Comparison of ENCODE assay signal across 23 cellular contexts in genomic region chr10:117464176-117464575, GRCh38.
"Had no signal": no experiment of that assay in that cellular context is flagged by ENCODE, and none has a peak within 500 bp of the region (broad histone marks: within the 10 kb centered on the region; RNA-seq: fewer than 3 reads in every experiment).

No MANE protein-coding gene starts in this region.

- H3K4me3 ChIP-seq: colonic mucosa, dorsolateral prefrontal cortex, left lung, sigmoid colon, smooth muscle cell, uterus had no signal

- H3K36me3 ChIP-seq: brain microvascular endothelial cell, colonic mucosa, left lung, sigmoid colon, uterus, WERI-Rb-1 had no signal

- DNase-seq: activated CD4-positive, alpha-beta T cell treated with anti-CD3 and anti-CD28 coated beads, Interleukin-2, amount 50 U/mL, for 1 hour; activated CD4-positive, CD25-positive, alpha-beta regulatory T cell treated with anti-CD3 and anti-CD28 coated beads, Interleukin-2, amount 50 U/mL, for 72 hours; activated CD8-positive, alpha-beta T cell treated with anti-CD3 and anti-CD28 coated beads, Interleukin-2, amount 10 ng/mL, durations not matched to agents 7 days and 5 days; activated gamma-delta T cell; aorta; brain microvascular endothelial cell; central memory CD4-positive, alpha-beta T cell; colonic mucosa; effector memory CD8-positive, alpha-beta T cell; kidney; left lung; naive thymus-derived CD4-positive, alpha-beta T cell; occipital lobe; retina; sigmoid colon; stimulated activated CD4-positive, alpha-beta T cell treated with anti-CD3 and anti-CD28 coated beads, Interleukin-15, amount 100 ng/mL, for 24 hours; trophoblast cell; uterus; WERI-Rb-1 had no signal

- ATAC-seq: activated CD8-positive, alpha-beta T cell treated with anti-CD3 and anti-CD28 coated beads, Interleukin-2, amount 10 ng/mL, durations not matched to agents 7 days and 5 days; effector memory CD8-positive, alpha-beta T cell; esophagus mucosa; left lung; naive thymus-derived CD4-positive, alpha-beta T cell; stimulated activated memory B cell treated with anti-CD40 and anti-IgM and Interleukin-4, amounts not matched to agents 10 μg/mL and 1 μg/mL and 100 μg/mL, for 72 hours had no signal

- H3K27ac ChIP-seq: brain microvascular endothelial cell, colonic mucosa, dorsolateral prefrontal cortex, left lung, WERI-Rb-1 had no signal

- H3K27me3 ChIP-seq: brain microvascular endothelial cell, colonic mucosa, left lung, sigmoid colon, uterus had no signal

- H3K4me1 ChIP-seq: colonic mucosa, left lung had no signal

- H3K9me3 ChIP-seq: colonic mucosa, uterus had no signal
